Comparison of ENCODE assay signal across 1 cellular context in the genomic region with DNA sequence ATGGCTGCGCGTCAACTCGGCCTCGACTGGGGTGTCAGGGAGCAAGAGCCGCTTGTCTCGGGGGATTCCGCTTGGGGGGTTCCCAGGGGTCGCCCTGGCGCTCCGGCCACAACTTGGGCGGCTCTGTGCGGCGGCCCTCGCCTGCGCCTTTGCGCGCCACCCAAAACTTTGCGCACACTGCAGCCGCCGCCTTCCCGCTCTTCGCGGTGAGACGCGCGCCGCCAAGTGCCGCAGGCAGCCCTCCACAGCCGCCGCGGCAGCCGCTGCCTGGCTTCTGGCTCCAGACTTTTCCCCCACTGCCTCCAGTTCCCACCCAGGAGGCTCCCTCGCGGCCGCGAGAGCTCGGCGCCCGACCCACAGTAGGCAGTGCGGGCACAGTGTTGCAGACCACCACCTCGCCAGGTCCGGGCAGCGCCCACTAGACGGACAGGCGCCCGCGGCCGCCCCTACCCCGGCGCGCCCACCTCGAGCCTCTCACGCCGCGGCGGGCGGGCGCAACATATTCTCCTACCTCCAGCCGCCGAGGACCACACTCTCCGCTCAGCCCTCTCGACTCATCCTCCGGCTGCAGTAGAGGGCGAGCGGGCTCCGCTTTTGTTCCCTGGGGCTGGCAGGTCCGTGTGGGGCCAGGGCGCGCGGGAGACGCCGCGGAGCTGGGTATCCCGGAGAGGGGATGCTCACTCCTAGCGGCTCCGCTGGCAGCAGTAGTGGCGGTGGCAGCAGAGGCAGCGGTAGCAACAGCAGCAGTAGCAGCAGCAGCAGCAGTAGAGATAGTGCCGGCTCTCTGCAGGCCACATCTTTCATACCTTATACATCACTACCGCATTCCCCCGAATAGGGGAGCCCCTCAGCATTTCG.
TF ChIP-seq lines count a peak whose summit lies in the region.

No MANE protein-coding gene starts in this region.

TF ChIP-seq in H1, 55 proteins besides CTCF, POLR2A, EP300 and RAD21 (continued from another document):
- TF ChIP-seq HDAC6 (IDR thresholded peaks at IDR 0.05; ENCODE audit: low read depth, low read length), result no peak
- peak; percentile 94 for TF ChIP-seq MAFK (IDR thresholded peaks at IDR 0.05; ENCODE audit: low read depth, low read length)
- TF ChIP-seq RXRA (IDR thresholded peaks at IDR 0.05; ENCODE audit: insufficient read depth, low read depth, low read length), result no peak
- no peak for TF ChIP-seq CHD2 (IDR thresholded peaks at IDR 0.05; ENCODE audit: low read length)
- no peak for TF ChIP-seq POU5F1 (IDR thresholded peaks at IDR 0.05; ENCODE audit: low read depth, low read length)
- TF ChIP-seq CHD1 (IDR thresholded peaks at IDR 0.05; ENCODE audit: low read depth, low read length), result no peak
- no peak; the same call in 1 of the 2 replicates for TF ChIP-seq GABPA (IDR thresholded peaks at IDR 0.05; ENCODE audit: borderline replicate concordance, insufficient read depth, low read length)
- 0 out of 2 replicates have a peak, but pooled peaks have one; percentile 14 for TF ChIP-seq YY1 (IDR thresholded peaks at IDR 0.05; ENCODE audit: low read depth, low read length)
- TF ChIP-seq TCF12 (IDR thresholded peaks at IDR 0.05; ENCODE audit: low read depth, low read length), result no peak
- TF ChIP-seq SP4 (IDR thresholded peaks at IDR 0.05; ENCODE audit: low read length), result no peak
- TF ChIP-seq SIN3A (conservative IDR thresholded peaks at IDR 0.05 in 1 of 2, IDR thresholded peaks at IDR 0.05 in 1 of 2; ENCODE audit: low read depth in 1 of 2, low read length in 2 of 2), result no peak; a peak in 1 of 4 replicates
- no peak for TF ChIP-seq ZNF274 (IDR thresholded peaks at IDR 0.05; ENCODE audit: borderline replicate concordance, extremely low read depth, low read length)
- TF ChIP-seq SUZ12 (IDR thresholded peaks at IDR 0.05; ENCODE audit: low read length), result peak; percentile 59; the same call in 1 of the 2 replicates
- TF ChIP-seq CEBPB (IDR thresholded peaks at IDR 0.05; ENCODE audit: low read depth, low read length), result no peak
- TF ChIP-seq, protein P1, sequence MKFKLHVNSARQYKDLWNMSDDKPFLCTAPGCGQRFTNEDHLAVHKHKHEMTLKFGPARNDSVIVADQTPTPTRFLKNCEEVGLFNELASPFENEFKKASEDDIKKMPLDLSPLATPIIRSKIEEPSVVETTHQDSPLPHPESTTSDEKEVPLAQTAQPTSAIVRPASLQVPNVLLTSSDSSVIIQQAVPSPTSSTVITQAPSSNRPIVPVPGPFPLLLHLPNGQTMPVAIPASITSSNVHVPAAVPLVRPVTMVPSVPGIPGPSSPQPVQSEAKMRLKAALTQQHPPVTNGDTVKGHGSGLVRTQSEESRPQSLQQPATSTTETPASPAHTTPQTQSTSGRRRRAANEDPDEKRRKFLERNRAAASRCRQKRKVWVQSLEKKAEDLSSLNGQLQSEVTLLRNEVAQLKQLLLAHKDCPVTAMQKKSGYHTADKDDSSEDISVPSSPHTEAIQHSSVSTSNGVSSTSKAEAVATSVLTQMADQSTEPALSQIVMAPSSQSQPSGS (IDR thresholded peaks at IDR 0.05; ENCODE audit: low read length), result peak; percentile 75; the same call in 1 of the 2 replicates
- no peak for TF ChIP-seq CBX5 (IDR thresholded peaks at IDR 0.05; ENCODE audit: low read depth, low read length)
- no peak for TF ChIP-seq BRCA1 (IDR thresholded peaks at IDR 0.05; ENCODE audit: low read depth, low read length)
- peak; percentile 82 for TF ChIP-seq ASH2L (IDR thresholded peaks at IDR 0.05; ENCODE audit: low read length)
- TF ChIP-seq SP1 (IDR thresholded peaks at IDR 0.05; ENCODE audit: low read depth, low read length), result no peak
- TF ChIP-seq RNF2 (IDR thresholded peaks at IDR 0.05; ENCODE audit: borderline replicate concordance, low read depth, low read length, missing control alignments, poor library complexity, severe bottlenecking), result no peak
- TF ChIP-seq TBP (IDR thresholded peaks at IDR 0.05; ENCODE audit: low read depth, low read length), result peak; percentile 67; the same call in 1 of the 2 replicates
- TF ChIP-seq NANOG (IDR thresholded peaks at IDR 0.05; ENCODE audit: insufficient read depth, low read depth, low read length, poor library complexity, severe bottlenecking), result no peak
- no peak for TF ChIP-seq NRF1 (IDR thresholded peaks at IDR 0.05; ENCODE audit: low read depth, low read length)
- TF ChIP-seq CTBP2 (IDR thresholded peaks at IDR 0.05; ENCODE audit: borderline replicate concordance, insufficient read depth, insufficient read length, low read length), result peak; percentile 20
- TF ChIP-seq TAF7 (optimal IDR thresholded peaks at IDR 0.05; ENCODE audit: borderline replicate concordance, low read depth, low read length), result no peak
- no peak for TF ChIP-seq SIRT6 (IDR thresholded peaks at IDR 0.05; ENCODE audit: low read length)
- no peak for TF ChIP-seq EGR1 (IDR thresholded peaks at IDR 0.05; ENCODE audit: borderline replicate concordance, low read depth, low read length)
- TF ChIP-seq SIX5 (IDR thresholded peaks at IDR 0.05; ENCODE audit: low read depth, low read length), result no peak
- TF ChIP-seq, protein P2, sequence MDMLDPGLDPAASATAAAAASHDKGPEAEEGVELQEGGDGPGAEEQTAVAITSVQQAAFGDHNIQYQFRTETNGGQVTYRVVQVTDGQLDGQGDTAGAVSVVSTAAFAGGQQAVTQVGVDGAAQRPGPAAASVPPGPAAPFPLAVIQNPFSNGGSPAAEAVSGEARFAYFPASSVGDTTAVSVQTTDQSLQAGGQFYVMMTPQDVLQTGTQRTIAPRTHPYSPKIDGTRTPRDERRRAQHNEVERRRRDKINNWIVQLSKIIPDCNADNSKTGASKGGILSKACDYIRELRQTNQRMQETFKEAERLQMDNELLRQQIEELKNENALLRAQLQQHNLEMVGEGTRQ (IDR thresholded peaks at IDR 0.05; ENCODE audit: low read length), result no peak
- peak; percentile 74; the same call in 1 of the 2 replicates for TF ChIP-seq KDM1A (IDR thresholded peaks at IDR 0.05; ENCODE audit: borderline replicate concordance, low read length)
- TF ChIP-seq SAP30 (IDR thresholded peaks at IDR 0.05; ENCODE audit: insufficient read depth, insufficient replicate concordance, low read length), result no peak
- peak; percentile 98 for TF ChIP-seq KDM4A (IDR thresholded peaks at IDR 0.05; ENCODE audit: low read depth, low read length, severe bottlenecking)
- no peak for TF ChIP-seq RFX5 (IDR thresholded peaks at IDR 0.05; ENCODE audit: borderline replicate concordance, low read depth, low read length)
- TF ChIP-seq KDM5A (IDR thresholded peaks at IDR 0.05; ENCODE audit: low read length), result no peak
- TF ChIP-seq RBBP5 (IDR thresholded peaks at IDR 0.05; ENCODE audit: borderline replicate concordance, low read depth, low read length), result no peak; the same call in 1 of the 2 replicates
- TF ChIP-seq PHF8 (conservative IDR thresholded peaks at IDR 0.05; ENCODE audit: low read depth, low read length), result no peak
- TF ChIP-seq EZH2 (IDR thresholded peaks at IDR 0.05; ENCODE audit: low read depth, low read length, severe bottlenecking), result peak; percentile 64
- TF ChIP-seq BACH1 (IDR thresholded peaks at IDR 0.05; ENCODE audit: low read length), result no peak
- TF ChIP-seq, protein P3, sequence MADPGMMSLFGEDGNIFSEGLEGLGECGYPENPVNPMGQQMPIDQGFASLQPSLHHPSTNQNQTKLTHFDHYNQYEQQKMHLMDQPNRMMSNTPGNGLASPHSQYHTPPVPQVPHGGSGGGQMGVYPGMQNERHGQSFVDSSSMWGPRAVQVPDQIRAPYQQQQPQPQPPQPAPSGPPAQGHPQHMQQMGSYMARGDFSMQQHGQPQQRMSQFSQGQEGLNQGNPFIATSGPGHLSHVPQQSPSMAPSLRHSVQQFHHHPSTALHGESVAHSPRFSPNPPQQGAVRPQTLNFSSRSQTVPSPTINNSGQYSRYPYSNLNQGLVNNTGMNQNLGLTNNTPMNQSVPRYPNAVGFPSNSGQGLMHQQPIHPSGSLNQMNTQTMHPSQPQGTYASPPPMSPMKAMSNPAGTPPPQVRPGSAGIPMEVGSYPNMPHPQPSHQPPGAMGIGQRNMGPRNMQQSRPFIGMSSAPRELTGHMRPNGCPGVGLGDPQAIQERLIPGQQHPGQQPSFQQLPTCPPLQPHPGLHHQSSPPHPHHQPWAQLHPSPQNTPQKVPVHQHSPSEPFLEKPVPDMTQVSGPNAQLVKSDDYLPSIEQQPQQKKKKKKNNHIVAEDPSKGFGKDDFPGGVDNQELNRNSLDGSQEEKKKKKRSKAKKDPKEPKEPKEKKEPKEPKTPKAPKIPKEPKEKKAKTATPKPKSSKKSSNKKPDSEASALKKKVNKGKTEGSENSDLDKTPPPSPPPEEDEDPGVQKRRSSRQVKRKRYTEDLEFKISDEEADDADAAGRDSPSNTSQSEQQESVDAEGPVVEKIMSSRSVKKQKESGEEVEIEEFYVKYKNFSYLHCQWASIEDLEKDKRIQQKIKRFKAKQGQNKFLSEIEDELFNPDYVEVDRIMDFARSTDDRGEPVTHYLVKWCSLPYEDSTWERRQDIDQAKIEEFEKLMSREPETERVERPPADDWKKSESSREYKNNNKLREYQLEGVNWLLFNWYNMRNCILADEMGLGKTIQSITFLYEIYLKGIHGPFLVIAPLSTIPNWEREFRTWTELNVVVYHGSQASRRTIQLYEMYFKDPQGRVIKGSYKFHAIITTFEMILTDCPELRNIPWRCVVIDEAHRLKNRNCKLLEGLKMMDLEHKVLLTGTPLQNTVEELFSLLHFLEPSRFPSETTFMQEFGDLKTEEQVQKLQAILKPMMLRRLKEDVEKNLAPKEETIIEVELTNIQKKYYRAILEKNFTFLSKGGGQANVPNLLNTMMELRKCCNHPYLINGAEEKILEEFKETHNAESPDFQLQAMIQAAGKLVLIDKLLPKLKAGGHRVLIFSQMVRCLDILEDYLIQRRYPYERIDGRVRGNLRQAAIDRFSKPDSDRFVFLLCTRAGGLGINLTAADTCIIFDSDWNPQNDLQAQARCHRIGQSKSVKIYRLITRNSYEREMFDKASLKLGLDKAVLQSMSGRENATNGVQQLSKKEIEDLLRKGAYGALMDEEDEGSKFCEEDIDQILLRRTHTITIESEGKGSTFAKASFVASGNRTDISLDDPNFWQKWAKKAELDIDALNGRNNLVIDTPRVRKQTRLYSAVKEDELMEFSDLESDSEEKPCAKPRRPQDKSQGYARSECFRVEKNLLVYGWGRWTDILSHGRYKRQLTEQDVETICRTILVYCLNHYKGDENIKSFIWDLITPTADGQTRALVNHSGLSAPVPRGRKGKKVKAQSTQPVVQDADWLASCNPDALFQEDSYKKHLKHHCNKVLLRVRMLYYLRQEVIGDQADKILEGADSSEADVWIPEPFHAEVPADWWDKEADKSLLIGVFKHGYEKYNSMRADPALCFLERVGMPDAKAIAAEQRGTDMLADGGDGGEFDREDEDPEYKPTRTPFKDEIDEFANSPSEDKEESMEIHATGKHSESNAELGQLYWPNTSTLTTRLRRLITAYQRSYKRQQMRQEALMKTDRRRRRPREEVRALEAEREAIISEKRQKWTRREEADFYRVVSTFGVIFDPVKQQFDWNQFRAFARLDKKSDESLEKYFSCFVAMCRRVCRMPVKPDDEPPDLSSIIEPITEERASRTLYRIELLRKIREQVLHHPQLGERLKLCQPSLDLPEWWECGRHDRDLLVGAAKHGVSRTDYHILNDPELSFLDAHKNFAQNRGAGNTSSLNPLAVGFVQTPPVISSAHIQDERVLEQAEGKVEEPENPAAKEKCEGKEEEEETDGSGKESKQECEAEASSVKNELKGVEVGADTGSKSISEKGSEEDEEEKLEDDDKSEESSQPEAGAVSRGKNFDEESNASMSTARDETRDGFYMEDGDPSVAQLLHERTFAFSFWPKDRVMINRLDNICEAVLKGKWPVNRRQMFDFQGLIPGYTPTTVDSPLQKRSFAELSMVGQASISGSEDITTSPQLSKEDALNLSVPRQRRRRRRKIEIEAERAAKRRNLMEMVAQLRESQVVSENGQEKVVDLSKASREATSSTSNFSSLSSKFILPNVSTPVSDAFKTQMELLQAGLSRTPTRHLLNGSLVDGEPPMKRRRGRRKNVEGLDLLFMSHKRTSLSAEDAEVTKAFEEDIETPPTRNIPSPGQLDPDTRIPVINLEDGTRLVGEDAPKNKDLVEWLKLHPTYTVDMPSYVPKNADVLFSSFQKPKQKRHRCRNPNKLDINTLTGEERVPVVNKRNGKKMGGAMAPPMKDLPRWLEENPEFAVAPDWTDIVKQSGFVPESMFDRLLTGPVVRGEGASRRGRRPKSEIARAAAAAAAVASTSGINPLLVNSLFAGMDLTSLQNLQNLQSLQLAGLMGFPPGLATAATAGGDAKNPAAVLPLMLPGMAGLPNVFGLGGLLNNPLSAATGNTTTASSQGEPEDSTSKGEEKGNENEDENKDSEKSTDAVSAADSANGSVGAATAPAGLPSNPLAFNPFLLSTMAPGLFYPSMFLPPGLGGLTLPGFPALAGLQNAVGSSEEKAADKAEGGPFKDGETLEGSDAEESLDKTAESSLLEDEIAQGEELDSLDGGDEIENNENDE (IDR thresholded peaks at IDR 0.05; ENCODE audit: insufficient replicate concordance, low read length), result peak; percentile 100
- no peak for TF ChIP-seq BCL11A (IDR thresholded peaks at IDR 0.05; ENCODE audit: low read depth in 2 of 2, low read length in 2 of 2)
- TF ChIP-seq JUN (IDR thresholded peaks at IDR 0.05; ENCODE audit: low read depth, low read length), result no peak
- peak; percentile 52 for TF ChIP-seq CREB1 (IDR thresholded peaks at IDR 0.05)
- TF ChIP-seq GTF2F1 (IDR thresholded peaks at IDR 0.05; ENCODE audit: borderline replicate concordance, low read depth, low read length), result no peak
- peak; percentile 50; the same call in 1 of the 2 replicates for TF ChIP-seq TAF1 (IDR thresholded peaks at IDR 0.05; ENCODE audit: low read depth, low read length)
- TF ChIP-seq JUND (IDR thresholded peaks at IDR 0.05; ENCODE audit: low read length), result 0 out of 2 replicates have a peak, but pooled peaks have one; percentile 19
